In the genomic region with DNA sequence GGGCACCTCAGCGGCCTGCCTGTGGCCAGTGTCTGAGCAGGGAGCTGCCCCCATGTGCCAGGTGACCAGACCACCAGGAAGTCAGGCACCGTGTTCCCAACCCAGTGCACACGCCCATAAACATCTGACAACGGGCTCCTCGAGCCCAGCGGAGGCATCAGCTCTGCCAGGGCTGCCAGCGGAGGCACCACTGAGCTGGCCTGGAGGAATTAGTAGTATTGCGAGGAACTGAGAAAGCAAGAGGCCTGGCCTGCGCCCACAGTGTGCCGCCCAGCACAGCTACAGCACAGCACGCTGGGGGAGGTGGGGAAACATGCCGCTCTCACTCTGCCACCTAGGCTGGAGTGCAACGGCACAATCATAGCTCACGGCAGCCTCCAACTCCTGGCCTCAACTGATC, we compare ENCODE assay signal across 22 cellular contexts.
"Had no signal": no experiment of that assay in that cellular context is flagged by ENCODE, and none has a peak within 500 bp of the region (broad histone marks: within the 10 kb centered on the region; RNA-seq: fewer than 3 reads in every experiment).

No MANE protein-coding gene starts in this region.

- DNase-seq: activated CD4-positive, alpha-beta T cell treated with anti-CD3 and anti-CD28 coated beads, Interleukin-2, amount 50 U/mL, for 1 hour; activated CD8-positive, alpha-beta memory T cell treated with anti-CD3 and anti-CD28 coated beads, Interleukin-2, amount 50 U/mL, for 4 hours; activated naive CD4-positive, alpha-beta T cell treated with anti-CD3 and anti-CD28 coated beads for 36 hours; activated T-cell treated with anti-CD3 and anti-CD28 coated beads, Interleukin-2, amount 50 U/mL, for 4 hours; anterior cingulate cortex; central memory CD4-positive, alpha-beta T cell; erythroblast; foreskin melanocyte; glutamatergic neuron; left ventricle myocardium inferior; mammary epithelial cell; stimulated activated naive CD8-positive, alpha-beta T cell treated with anti-CD3 and anti-CD28 coated beads, Interleukin-15, Interleukin-2, amounts not matched to agents 100 U/mL and 50 U/mL, for 24 hours; substantia nigra; tibial artery had no signal

- H2AFZ ChIP-seq: neural progenitor cell had no signal

- H3K36me3 ChIP-seq: neural progenitor cell, prostate gland had no signal

- H3K4me3 ChIP-seq: left ventricle myocardium inferior, neural progenitor cell, prostate gland, right atrium auricular region, skin epidermis, tibial artery had no signal

- H3K27ac ChIP-seq: left ventricle myocardium inferior, neural progenitor cell, prostate gland, right atrium auricular region, skin epidermis, tibial artery had no signal

- H3K27me3 ChIP-seq: neural progenitor cell, right atrium auricular region, tibial artery had no signal

- H3K9ac ChIP-seq: neural progenitor cell had no signal

- H3K4me2 ChIP-seq: neural progenitor cell had no signal

- H3K9me3 ChIP-seq: left ventricle myocardium inferior, prostate gland, right atrium auricular region, tibial artery had no signal

- H3K4me1 ChIP-seq: prostate gland, right atrium auricular region, tibial artery had no signal

- ATAC-seq: activated CD4-positive, CD25-positive, alpha-beta regulatory T cell treated with anti-CD3 and anti-CD28 coated beads, Interleukin-2, amount 50 U/mL, for 24 hours; activated T-cell treated with anti-CD3 and anti-CD28 coated beads, Interleukin-2, amount 50 U/mL, for 4 hours; stimulated activated naive CD8-positive, alpha-beta T cell treated with anti-CD3 and anti-CD28 coated beads, Interleukin-15, Interleukin-2, amounts not matched to agents 100 U/mL and 50 U/mL, for 24 hours had no signal

- FAIRE-seq: colon, endometrium, urothelium cell line had no signal
